ENCODE assay signal across 26 cellular contexts in the genomic region with DNA sequence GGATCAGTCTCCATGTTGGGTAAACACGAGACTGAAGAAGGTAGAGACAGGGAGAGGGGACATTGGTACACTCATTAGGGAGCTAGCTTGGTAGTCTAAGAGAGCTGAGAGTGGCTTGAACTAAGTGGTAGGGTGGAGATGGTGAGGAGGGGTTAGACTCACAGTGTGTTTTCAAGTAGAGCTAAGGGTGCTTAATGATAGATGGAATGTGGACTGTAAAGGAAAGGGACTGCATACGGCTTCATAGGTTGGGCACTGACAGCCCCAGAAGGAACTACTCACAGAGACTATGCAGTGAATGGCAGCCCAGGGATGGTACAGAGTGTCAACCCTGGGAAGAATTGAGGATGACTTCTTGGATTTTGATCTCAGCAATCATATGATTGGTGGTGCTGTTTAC.
"Had no signal": no experiment of that assay in that cellular context is flagged by ENCODE, and none has a peak within 500 bp of the region (broad histone marks: within the 10 kb centered on the region; RNA-seq: fewer than 3 reads in every experiment).

No MANE protein-coding gene starts in this region.

- H3K36me3 ChIP-seq: heart left ventricle, left ventricle myocardium inferior, ovary, right atrium auricular region, right lobe of liver, stomach, thyroid gland, transverse colon, upper lobe of left lung had no signal

- H3K9me3 ChIP-seq: heart left ventricle, left ventricle myocardium inferior, mucosa of descending colon, ovary, right atrium auricular region, right lobe of liver, stomach, testis, thyroid gland, transverse colon, upper lobe of left lung had no signal

- H3K4me2 ChIP-seq: smooth muscle cell had no signal

- H3K27ac Mint-ChIP-seq: immature natural killer cell; memory B cell; naive thymus-derived CD4-positive, alpha-beta T cell; natural killer cell treated with Interleukin-12 subunit alpha and Interleukin-12 subunit beta and Interleukin-15 and Interleukin-18, amount 100 ng/mL, for 72 hours; progenitor cell of endocrine pancreas had no signal

- H3K4me3 Mint-ChIP-seq: immature natural killer cell; memory B cell; naive thymus-derived CD4-positive, alpha-beta T cell; natural killer cell treated with Interleukin-12 subunit alpha and Interleukin-12 subunit beta and Interleukin-15 and Interleukin-18, amount 100 ng/mL, for 72 hours had no signal

- H3K4me3 ChIP-seq: heart left ventricle, left ventricle myocardium inferior, mucosa of descending colon, ovary, right atrium auricular region, right lobe of liver, smooth muscle cell, stomach, testis, thyroid gland, transverse colon, upper lobe of left lung had no signal

- H3K36me3 Mint-ChIP-seq: immature natural killer cell; memory B cell; naive thymus-derived CD4-positive, alpha-beta T cell; natural killer cell treated with Interleukin-12 subunit alpha and Interleukin-12 subunit beta and Interleukin-15 and Interleukin-18, amount 100 ng/mL, for 72 hours had no signal

- ATAC-seq: heart left ventricle; left colon; mucosa of descending colon; naive thymus-derived CD4-positive, alpha-beta T cell; natural killer cell treated with Interleukin-12 subunit alpha and Interleukin-12 subunit beta and Interleukin-15 and Interleukin-18, amount 100 ng/mL, for 72 hours; right lobe of liver had no signal

- DNase-seq: heart left ventricle; hypothalamus; immature natural killer cell; kidney; left colon; left ventricle myocardium inferior; midbrain; mucosa of descending colon; naive thymus-derived CD4-positive, alpha-beta T cell; ovary; right lobe of liver; stimulated activated CD4-positive, alpha-beta T cell treated with anti-CD3 and anti-CD28 coated beads, Interleukin-1b, Interleukin-23, amount 100 ng/mL, for 48 hours; stimulated activated CD4-positive, alpha-beta T cell treated with anti-CD3 and anti-CD28 coated beads, Interleukin-2, amount 100 ng/mL, for 48 hours; stimulated activated CD4-positive, alpha-beta T cell treated with anti-CD3 and anti-CD28 coated beads, Interleukin-4, amount 100 ng/mL, for 4 hours; stimulated activated CD8-positive, alpha-beta memory T cell treated with anti-CD3 and anti-CD28 coated beads, Interleukin-4, amount 100 ng/mL, for 48 hours; stimulated activated naive CD4-positive, alpha-beta T cell; stomach; testis; thyroid gland; transverse colon; upper lobe of left lung had no signal

- H3K27ac ChIP-seq: heart left ventricle, left ventricle myocardium inferior, ovary, right atrium auricular region, right lobe of liver, stomach, testis, thyroid gland, transverse colon, upper lobe of left lung had no signal

- H3K4me1 Mint-ChIP-seq: immature natural killer cell; memory B cell; naive thymus-derived CD4-positive, alpha-beta T cell had no signal

- H3K4me1 ChIP-seq: left ventricle myocardium inferior, right atrium auricular region, right lobe of liver, stomach, testis, thyroid gland, transverse colon, upper lobe of left lung had no signal

- H3K27me3 ChIP-seq: heart left ventricle, ovary, right atrium auricular region, right lobe of liver, stomach, testis, thyroid gland, transverse colon, upper lobe of left lung had no signal
